ENCODE assay signal across 8 cellular contexts in the genomic region with DNA sequence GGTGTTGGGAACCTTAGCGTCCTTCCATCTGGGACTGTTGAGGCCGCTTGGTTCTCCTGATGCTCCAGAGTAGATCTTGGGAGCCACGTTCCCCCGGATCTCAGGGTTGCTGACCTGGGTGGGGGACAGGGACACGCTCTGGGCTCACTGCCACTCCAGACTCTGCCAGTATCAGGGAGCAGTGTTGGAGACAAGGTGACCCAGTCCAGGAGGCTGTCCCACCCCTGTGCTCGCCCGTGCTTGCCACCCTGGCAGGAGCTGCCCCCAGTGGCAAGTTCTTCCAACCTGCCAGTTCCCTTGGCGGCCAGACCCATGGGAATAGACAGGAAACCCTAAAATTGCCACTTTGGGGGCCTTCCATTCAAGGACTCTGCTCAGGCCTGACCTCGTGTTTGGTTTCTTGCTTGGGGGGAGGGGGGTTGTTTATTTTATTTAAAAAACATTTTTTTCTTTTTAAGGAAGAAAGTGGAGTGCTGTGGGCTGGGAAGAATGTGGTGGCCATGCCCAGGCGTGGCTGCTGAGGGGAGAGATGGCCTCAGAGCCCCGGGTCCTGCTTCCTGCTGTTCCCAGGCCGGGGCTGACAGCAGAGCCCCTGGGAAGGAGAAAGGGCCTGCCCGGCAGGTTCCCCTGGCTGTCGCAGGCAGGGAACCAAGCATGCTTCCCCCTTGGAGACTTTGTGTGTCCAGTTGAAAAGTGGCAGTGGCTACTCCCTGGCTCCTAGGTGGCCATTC. TPM values are rescaled to one million over a fixed set of nuclear protein-coding genes. Genes with fewer than 3 reads are reported as not detected.
DNase-seq lines count a peak whose midpoint lies in the region; ATAC-seq and TF ChIP-seq lines count a peak whose summit lies in the region.

No MANE protein-coding gene starts in this region.

- H3K36me3 Mint-ChIP-seq in activated T-cell treated with anti-CD3 and anti-CD28 coated beads, Interleukin-2, amount 50 U/mL, for 4 hours (ENCODE audit: insufficient read depth): peaks cover 2% of the 10 kb centered on the region
- peaks cover 52% of the 10 kb centered on the region for H3K36me3 Mint-ChIP-seq in activated naive CD8-positive, alpha-beta T cell treated with anti-CD3 and anti-CD28 coated beads for 36 hours
- H3K36me3 Mint-ChIP-seq in memory B cell: peaks cover 19% of the 10 kb centered on the region

- peaks cover 45% of the 10 kb centered on the region for H4K20me1 ChIP-seq in SK-N-SH (ENCODE audit: insufficient read depth)

- H3K9me2 ChIP-seq in SK-N-SH: no peaks in the 10 kb centered on the region

- no peaks in the 10 kb centered on the region for H3K9me3 Mint-ChIP-seq in activated T-cell treated with anti-CD3 and anti-CD28 coated beads, Interleukin-2, amount 50 U/mL, for 4 hours
- no peaks in the 10 kb centered on the region for H3K9me3 Mint-ChIP-seq in activated naive CD8-positive, alpha-beta T cell treated with anti-CD3 and anti-CD28 coated beads for 36 hours
- H3K9me3 Mint-ChIP-seq in memory B cell: no peaks in the 10 kb centered on the region

- POLR2A ChIA-PET in SK-N-SH (lab: Yijun Ruan, JAX): no interaction called here

- TF ChIP-seq RAD21 in SK-N-SH (IDR thresholded peaks at IDR 0.05; ENCODE audit: low read length): no peak

- H3K27me3 Mint-ChIP-seq in activated T-cell treated with anti-CD3 and anti-CD28 coated beads, Interleukin-2, amount 50 U/mL, for 4 hours (ENCODE audit: low read depth): no peaks in the 10 kb centered on the region
- no peaks in the 10 kb centered on the region for H3K27me3 Mint-ChIP-seq in activated naive CD8-positive, alpha-beta T cell treated with anti-CD3 and anti-CD28 coated beads for 36 hours
- H3K27me3 Mint-ChIP-seq in memory B cell: no peaks in the 10 kb centered on the region

- peaks cover 64 to 99% (median 92%) of the 10 kb centered on the region in 4 donors for H3K4me1 ChIP-seq in transverse colon
- H3K4me1 ChIP-seq in SK-N-SH (ENCODE audit: control insufficient read depth in 1 of 2, insufficient read depth in 2 of 2, low read depth in 1 of 2, low read length in 1 of 2): peaks cover 4 to 11% of the 10 kb centered on the region in 2 experiments; a peak in 2 of 4 replicates

- ATAC-seq in activated T-cell treated with anti-CD3 and anti-CD28 coated beads, Interleukin-2, amount 50 U/mL, for 4 hours: no peak
- ATAC-seq in memory B cell (ENCODE audit: low read depth) (no peak), esophagus mucosa (no peak), HG02678 (IDR thresholded peaks at IDR 0.05; ENCODE audit: unreplicated experiment) (no peak)

- no peaks in the 10 kb centered on the region for H3K36me3 ChIP-seq in transverse colon
- H3K36me3 ChIP-seq in SK-N-SH (replicated peaks in 1 of 2; ENCODE audit: control insufficient read depth in 1 of 2, insufficient read depth in 2 of 2, low read length in 1 of 2): peaks cover 0 to 11% of the 10 kb centered on the region in 2 experiments

- H3K27ac ChIP-seq in transverse colon: peak overlapping the region; percentile 95 to 98 (median 97)
- H3K27ac ChIP-seq in SK-N-SH (ENCODE audit: low read depth in 2 of 2, low read length in 1 of 2): no peak overlapping the region

- intact Hi-C loops in transverse colon (cut with DNase I; ENCODE audit: low total_unique reads): loop anchor here (10.0 kb wide), 1 partner anchor 639 kb away; a partner anchor contains a TSS

- no peak overlapping the region for H2AFZ ChIP-seq in SK-N-SH (ENCODE audit: low read depth)

- no peak overlapping the region for H3K4me2 ChIP-seq in SK-N-SH

- DNase-seq in activated T-cell treated with anti-CD3 and anti-CD28 coated beads, Interleukin-2, amount 50 U/mL, for 1 hour: peak; percentile 32
- no peak for DNase-seq in activated T-cell treated with anti-CD3 and anti-CD28 coated beads, Interleukin-2, amount 50 U/mL, for 4 hours
- no peak for DNase-seq in activated naive CD8-positive, alpha-beta T cell treated with anti-CD3 and anti-CD28 coated beads for 36 hours
- no peak for DNase-seq in memory B cell (ENCODE audit: low spot score in 2 of 2)
- DNase-seq in transverse colon: peak; percentile 11
- no peak for DNase-seq in SK-N-SH

- no peak for TF ChIP-seq EP300 in transverse colon (IDR thresholded peaks at IDR 0.05; ENCODE audit: low read depth)
- no peak for TF ChIP-seq EP300 in SK-N-SH (IDR thresholded peaks at IDR 0.05; ENCODE audit: borderline replicate concordance in 1 of 2, low read depth in 1 of 2, low read length in 1 of 2)

- in situ Hi-C loops in transverse colon (cut with MboI; ENCODE audit: low pct_ligation_motif_present in 1 of 4, low pct_unique_long_range_greater_than_20kb in 1 of 4, low sequenced_read_pairs in 3 of 4): loop anchor here in 1 of 4 donors (25.0 kb wide), 1 partner anchor 114 kb away; a partner anchor contains a TSS

- H3K4me1 Mint-ChIP-seq in activated T-cell treated with anti-CD3 and anti-CD28 coated beads, Interleukin-2, amount 50 U/mL, for 4 hours (ENCODE audit: low read depth): peaks cover 97% of the 10 kb centered on the region
- peaks cover 74% of the 10 kb centered on the region for H3K4me1 Mint-ChIP-seq in activated naive CD8-positive, alpha-beta T cell treated with anti-CD3 and anti-CD28 coated beads for 36 hours
- peaks cover 59% of the 10 kb centered on the region for H3K4me1 Mint-ChIP-seq in memory B cell

- H3K79me2 ChIP-seq in SK-N-SH (ENCODE audit: insufficient read depth): peaks cover 59% of the 10 kb centered on the region

- TF ChIP-seq POLR2A in transverse colon (IDR thresholded peaks at IDR 0.05): no peak

- no peak overlapping the region for H3K4me3 Mint-ChIP-seq in activated T-cell treated with anti-CD3 and anti-CD28 coated beads, Interleukin-2, amount 50 U/mL, for 4 hours
- H3K4me3 Mint-ChIP-seq in activated naive CD8-positive, alpha-beta T cell treated with anti-CD3 and anti-CD28 coated beads for 36 hours: peak overlapping the region; percentile 92
- H3K4me3 Mint-ChIP-seq in memory B cell: peak overlapping the region; percentile 94

- H3K9ac ChIP-seq in SK-N-SH: no peak overlapping the region

- H3K27ac Mint-ChIP-seq in activated naive CD8-positive, alpha-beta T cell treated with anti-CD3 and anti-CD28 coated beads for 36 hours: peak overlapping the region; percentile 99
- peak overlapping the region; percentile 94 for H3K27ac Mint-ChIP-seq in memory B cell

- TF ChIP-seq CTCF in transverse colon (IDR thresholded peaks at IDR 0.05) (no peak), SK-N-SH (IDR thresholded peaks at IDR 0.05) (no peak)

- H3K4me3 ChIP-seq in transverse colon (no peak overlapping the region), SK-N-SH (ENCODE audit: low read depth in 2 of 2, low read length in 1 of 2) (no peak overlapping the region)

- no peaks in the 10 kb centered on the region for H3F3A ChIP-seq in SK-N-SH (replicated peaks; ENCODE audit: insufficient read depth)

- H3K9me3 ChIP-seq in transverse colon: no peaks in the 10 kb centered on the region
- H3K9me3 ChIP-seq in SK-N-SH: no peaks in the 10 kb centered on the region

- H3K27me3 ChIP-seq in transverse colon (no peaks in the 10 kb centered on the region), SK-N-SH (ENCODE audit: insufficient read depth) (no peaks in the 10 kb centered on the region)

- CTCF ChIA-PET in SK-N-SH (lab: Yijun Ruan, JAX): interaction anchor here (1.8 to 3.5 kb wide), 2 partner anchors 11 to 44 kb away, joined by 9 to 20 read pairs; no protein-coding TSS in a partner anchor

- 54 to 59% methylated on average over 5 to 11 of the region's 14 CpGs for WGBS in transverse colon (ENCODE audit: low coverage in 1 of 2), 2 donors
- 91% methylated on average over 11 of the region's 14 CpGs for WGBS in SK-N-SH (ENCODE audit: low lambda C conversion rate)

RNA-seq across cellular contexts. Expression of a gene that starts 7.2 kb away (rescaled TPM):
- total RNA-seq in activated T-cell treated with anti-CD3 and anti-CD28 coated beads, Interleukin-2, amount 50 U/mL, for 4 hours: 100 to 1,000 TPM; 152 to 172 (median 171) TPM
- total RNA-seq in activated naive CD8-positive, alpha-beta T cell treated with anti-CD3 and anti-CD28 coated beads for 36 hours: 100 to 1,000 TPM; 211 to 219 TPM
- total RNA-seq in transverse colon (100 to 1,000 TPM; 104 to 294 (median 160) TPM), esophagus mucosa (61.6 TPM)
- polyA plus RNA-seq in SK-N-SH (2012; rRNA removed): 44.6 and 48.5 TPM in 2 replicates
- polyA plus RNA-seq in SK-N-SH (2012; cell fraction: cytosol; rRNA removed): 19.5 and 33.5 TPM in 2 replicates
- 106 and 118 TPM in 2 replicates for polyA plus RNA-seq in SK-N-SH (2012; cell fraction: nucleus; rRNA removed)

RNA-seq across cellular contexts. Expression of a gene that starts 15.7 kb away (rescaled TPM):
- total RNA-seq in activated T-cell treated with anti-CD3 and anti-CD28 coated beads, Interleukin-2, amount 50 U/mL, for 4 hours: 10 to 100 TPM; 67.7 to 75.4 (median 69.8) TPM
- 10 to 100 TPM; 52.0 to 55.7 TPM for total RNA-seq in activated naive CD8-positive, alpha-beta T cell treated with anti-CD3 and anti-CD28 coated beads for 36 hours
- 100 to 1,000 TPM in 1 of 4 donors, 10 to 100 TPM in 3; 19.7 to 194 (median 54.5) TPM for total RNA-seq in transverse colon
- polyA plus RNA-seq in SK-N-SH (2012; rRNA removed): 50.2 and 51.4 TPM in 2 replicates
- polyA plus RNA-seq in SK-N-SH (2012; cell fraction: cytosol; rRNA removed): 17.8 and 26.1 TPM in 2 replicates
- polyA plus RNA-seq in SK-N-SH (2012; cell fraction: nucleus; rRNA removed): 163 and 206 TPM in 2 replicates
- 45.2 TPM for total RNA-seq in esophagus mucosa

RNA-seq across cellular contexts. Expression of a gene that starts 29.9 kb away (rescaled TPM):
- 1 to 10 TPM; 4.8 to 7.2 (median 6.6) TPM for total RNA-seq in activated T-cell treated with anti-CD3 and anti-CD28 coated beads, Interleukin-2, amount 50 U/mL, for 4 hours
- 1 to 10 TPM; 4.6 to 4.7 TPM for total RNA-seq in activated naive CD8-positive, alpha-beta T cell treated with anti-CD3 and anti-CD28 coated beads for 36 hours
- total RNA-seq in transverse colon (100 to 1,000 TPM in 2 of 4 donors, 10 to 100 TPM in 2; 73.0 to 174 (median 123) TPM), esophagus mucosa (78.4 TPM)
- 13.5 and 17.1 TPM in 2 replicates for polyA plus RNA-seq in SK-N-SH (2012; rRNA removed)
- 4.0 and 7.0 TPM in 2 replicates for polyA plus RNA-seq in SK-N-SH (2012; cell fraction: cytosol; rRNA removed)
- 73.4 and 77.8 TPM in 2 replicates for polyA plus RNA-seq in SK-N-SH (2012; cell fraction: nucleus; rRNA removed)

Comparison
In these comparisons a context has a peak if more than half of its experiments do, and no peak if none do; other contexts are left out.
1. DNase-seq: peak in activated T-cell treated with anti-CD3 and anti-CD28 coated beads, Interleukin-2, amount 50 U/mL, for 1 hour (single experiment) and transverse colon (single experiment); none in activated T-cell treated with anti-CD3 and anti-CD28 coated beads, Interleukin-2, amount 50 U/mL, for 4 hours (single experiment), activated naive CD8-positive, alpha-beta T cell treated with anti-CD3 and anti-CD28 coated beads for 36 hours (single experiment), memory B cell (0 of 2) and SK-N-SH (single experiment).
2. H3K27ac ChIP-seq: peak in transverse colon (4 of 4); none in SK-N-SH (0 of 2).